1 cellular context compared by ENCODE assay signal in the genomic region with DNA sequence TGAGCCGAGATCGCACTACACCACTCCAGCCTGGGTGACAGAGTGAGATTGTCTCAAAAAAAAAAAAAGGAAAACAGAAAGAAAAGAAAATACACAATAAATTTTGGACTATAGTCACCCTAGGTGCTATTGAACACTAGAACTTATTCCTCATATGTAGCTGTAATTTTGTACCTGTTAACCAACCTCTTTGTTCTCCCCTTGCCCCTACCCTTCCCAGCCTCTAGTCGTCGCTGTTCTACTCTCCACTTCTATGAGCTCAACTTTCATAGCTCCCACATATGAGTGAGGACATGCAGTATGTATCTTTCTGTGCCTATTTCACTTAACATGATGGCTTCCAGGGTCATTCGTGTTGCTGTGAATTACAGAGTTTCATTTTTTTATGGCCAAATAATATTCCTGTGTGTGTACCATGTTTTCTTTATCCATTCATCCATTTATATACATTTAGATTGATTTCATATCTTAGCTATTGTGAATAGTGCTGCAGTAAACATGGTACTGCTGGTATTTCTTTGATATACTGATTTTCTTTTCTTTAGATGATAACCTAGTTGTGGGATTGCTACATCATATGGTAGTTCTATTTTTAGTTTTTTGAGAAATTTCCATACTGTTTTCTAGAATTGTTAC.
TF ChIP-seq lines count a peak whose summit lies in the region.

No MANE protein-coding gene starts in this region.

TF ChIP-seq in Ishikawa, 13 proteins besides CTCF, POLR2A, EP300 and RAD21 (continued from another document):
- TF ChIP-seq, protein P1, sequence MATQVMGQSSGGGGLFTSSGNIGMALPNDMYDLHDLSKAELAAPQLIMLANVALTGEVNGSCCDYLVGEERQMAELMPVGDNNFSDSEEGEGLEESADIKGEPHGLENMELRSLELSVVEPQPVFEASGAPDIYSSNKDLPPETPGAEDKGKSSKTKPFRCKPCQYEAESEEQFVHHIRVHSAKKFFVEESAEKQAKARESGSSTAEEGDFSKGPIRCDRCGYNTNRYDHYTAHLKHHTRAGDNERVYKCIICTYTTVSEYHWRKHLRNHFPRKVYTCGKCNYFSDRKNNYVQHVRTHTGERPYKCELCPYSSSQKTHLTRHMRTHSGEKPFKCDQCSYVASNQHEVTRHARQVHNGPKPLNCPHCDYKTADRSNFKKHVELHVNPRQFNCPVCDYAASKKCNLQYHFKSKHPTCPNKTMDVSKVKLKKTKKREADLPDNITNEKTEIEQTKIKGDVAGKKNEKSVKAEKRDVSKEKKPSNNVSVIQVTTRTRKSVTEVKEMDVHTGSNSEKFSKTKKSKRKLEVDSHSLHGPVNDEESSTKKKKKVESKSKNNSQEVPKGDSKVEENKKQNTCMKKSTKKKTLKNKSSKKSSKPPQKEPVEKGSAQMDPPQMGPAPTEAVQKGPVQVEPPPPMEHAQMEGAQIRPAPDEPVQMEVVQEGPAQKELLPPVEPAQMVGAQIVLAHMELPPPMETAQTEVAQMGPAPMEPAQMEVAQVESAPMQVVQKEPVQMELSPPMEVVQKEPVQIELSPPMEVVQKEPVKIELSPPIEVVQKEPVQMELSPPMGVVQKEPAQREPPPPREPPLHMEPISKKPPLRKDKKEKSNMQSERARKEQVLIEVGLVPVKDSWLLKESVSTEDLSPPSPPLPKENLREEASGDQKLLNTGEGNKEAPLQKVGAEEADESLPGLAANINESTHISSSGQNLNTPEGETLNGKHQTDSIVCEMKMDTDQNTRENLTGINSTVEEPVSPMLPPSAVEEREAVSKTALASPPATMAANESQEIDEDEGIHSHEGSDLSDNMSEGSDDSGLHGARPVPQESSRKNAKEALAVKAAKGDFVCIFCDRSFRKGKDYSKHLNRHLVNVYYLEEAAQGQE (IDR thresholded peaks at IDR 0.05; ENCODE audit: low read depth) = no peak
